ENCODE assay signal across 10 cellular contexts in the genomic region with DNA sequence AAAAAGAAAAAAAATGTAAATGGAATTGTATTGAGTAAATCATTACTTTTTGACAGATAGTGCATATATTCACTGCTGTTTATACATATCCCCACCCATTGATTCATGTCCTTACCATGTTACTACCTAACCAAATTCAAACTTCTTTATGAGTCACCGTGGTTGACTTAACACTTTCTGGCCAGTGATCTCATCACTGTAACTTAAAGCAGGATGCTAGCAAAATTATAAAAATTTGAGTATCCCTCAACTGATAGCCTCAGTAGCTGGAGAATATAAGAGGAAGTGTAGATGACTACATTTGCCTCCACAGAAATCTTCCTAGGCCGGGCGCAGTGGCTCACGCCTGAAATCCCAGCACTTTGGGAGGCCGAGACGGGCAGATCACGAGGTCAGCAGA. TPM values are rescaled to one million over a fixed set of nuclear protein-coding genes. Genes with fewer than 3 reads are reported as not detected.
A peak's percentile ranks its signal among the peaks of the same experiment; 100 is the strongest.
DNase-seq lines count a peak whose midpoint lies in the region; ATAC-seq and TF ChIP-seq lines count a peak whose summit lies in the region.
"Had no signal": no experiment of that assay in that cellular context is flagged by ENCODE, and none has a peak within 500 bp of the region (broad histone marks: within the 10 kb centered on the region; RNA-seq: fewer than 3 reads in every experiment).

No MANE protein-coding gene starts in this region.

- WGBS in esophagus squamous epithelium, 2 donors = 87 to 88% methylated on average over 7 of the region's 7 CpGs

- intact Hi-C loops in esophagus squamous epithelium (cut with DNase I) = no loop called here

- peak; percentile 79 for ATAC-seq in GM21723 (IDR thresholded peaks at IDR 0.05; ENCODE audit: unreplicated experiment)

- no peak overlapping the region for H2AFZ ChIP-seq in OCI-LY3 (ENCODE audit: low read depth, low read length)
- H2AFZ ChIP-seq: parathyroid adenoma had no signal

- no peak for TF ChIP-seq CTCF in OCI-LY3 (IDR thresholded peaks at IDR 0.05; ENCODE audit: low read depth, low read length)
- no peak for TF ChIP-seq CTCF in esophagus squamous epithelium (IDR thresholded peaks at IDR 0.05)

- H4K20me1 ChIP-seq in OCI-LY3 (ENCODE audit: insufficient read depth, low read length) = peaks cover 32% of the 10 kb centered on the region

- no peak overlapping the region for H3K4me2 ChIP-seq in OCI-LY3 (ENCODE audit: low read length)

- H3K79me2 ChIP-seq in OCI-LY3 (ENCODE audit: low read length) = peaks cover 49% of the 10 kb centered on the region

- H3K4me1 ChIP-seq in OCI-LY3 (ENCODE audit: low read length) = peaks cover 9% of the 10 kb centered on the region
- H3K4me1 ChIP-seq in esophagus squamous epithelium = peaks cover 0 to 19% (median 0%) of the 10 kb centered on the region in 3 donors

- peak overlapping the region; percentile 35; the same call in 1 of the 2 replicates for H3K27ac ChIP-seq in OCI-LY3 (ENCODE audit: low read length)
- H3K27ac ChIP-seq in epithelial cell of prostate = peak overlapping the region; percentile 58
- no peak overlapping the region for H3K27ac ChIP-seq in esophagus squamous epithelium
- H3K27ac ChIP-seq: parathyroid adenoma had no signal

- H3K27me3 ChIP-seq in OCI-LY3 (ENCODE audit: low read depth, low read length) = no peaks in the 10 kb centered on the region
- no peaks in the 10 kb centered on the region for H3K27me3 ChIP-seq in esophagus squamous epithelium

- H3K4me3 ChIP-seq in OCI-LY3 (ENCODE audit: low read length) (no peak overlapping the region), esophagus squamous epithelium (no peak overlapping the region)

- H3K9ac ChIP-seq in OCI-LY3 (ENCODE audit: low read length) = no peak overlapping the region
- H3K9ac ChIP-seq: parathyroid adenoma had no signal

- H3K36me3 ChIP-seq in OCI-LY3 (replicated peaks; ENCODE audit: low read depth, low read length) = peaks cover 26% of the 10 kb centered on the region
- peaks cover 0 to 84% (median 24%) of the 10 kb centered on the region in 3 donors for H3K36me3 ChIP-seq in esophagus squamous epithelium

- peak; percentile 72 for DNase-seq in Caki2 (ENCODE audit: low read depth)
- peak; percentile 71 for DNase-seq in epithelial cell of prostate (ENCODE audit: low read depth, low spot score)
- DNase-seq in NCI-H82 (lab: John Stamatoyannopoulos, UW) = no peak
- no peak for DNase-seq in NCI-H1694 treated with DMSO at 0.1 percent for 48 hours (lab: John Stamatoyannopoulos, UW)
- DNase-seq in H4 (ENCODE audit: low spot score) = no peak
- DNase-seq in esophagus squamous epithelium (lab: John Stamatoyannopoulos, UW) = no peak
- DNase-seq: stimulated activated naive CD4-positive, alpha-beta T cell treated with Interleukin-2 at 50 U/mL for 16 hours had no signal

- H3K9me3 ChIP-seq in OCI-LY3 (ENCODE audit: insufficient read depth, low read length) (no peaks in the 10 kb centered on the region), esophagus squamous epithelium (no peaks in the 10 kb centered on the region)

- in situ Hi-C loops in Caki2 (cut with HindIII; ENCODE audit: low pct_unique_long_range_greater_than_20kb, low sequenced_read_pairs) = no loop called here

- TF ChIP-seq POLR2A in esophagus squamous epithelium (IDR thresholded peaks at IDR 0.05) = no peak

RNA-seq across cellular contexts. Expression of gene CNOT9, which starts 13.4 kb away (rescaled TPM):
- 46.7 and 69.8 TPM in 2 replicates for total RNA-seq in Caki2 (2014; rRNA removed; shearing (Covaris generic); ENCODE audit: low replicate concordance)
- 111 and 119 TPM in 2 replicates for total RNA-seq in H4 (2014; rRNA removed; shearing (Covaris generic))
- total RNA-seq in esophagus squamous epithelium = 10 to 100 TPM; 30.4 to 58.3 (median 40.0) TPM

RNA-seq across cellular contexts. Expression of gene USP37, which starts 13.9 kb away (rescaled TPM):
- total RNA-seq in Caki2 (2014; rRNA removed; shearing (Covaris generic); ENCODE audit: low replicate concordance) = 9.5 and 11.5 TPM in 2 replicates
- total RNA-seq in H4 (2014; rRNA removed; shearing (Covaris generic)) = 7.6 and 14.7 TPM in 2 replicates
- 10 to 100 TPM in 1 of 4 donors, 1 to 10 TPM in 3; 6.0 to 10.9 (median 7.8) TPM for total RNA-seq in esophagus squamous epithelium

RNA-seq across cellular contexts. Expression of gene PLCD4, which starts 25.6 kb away (rescaled TPM):
- total RNA-seq in Caki2 (2014; rRNA removed; shearing (Covaris generic); ENCODE audit: low replicate concordance) = 4.3 and 11.9 TPM in 2 replicates
- total RNA-seq in H4 (2014; rRNA removed; shearing (Covaris generic)) = 0.29 and 1.3 TPM in 2 replicates
- 1 to 10 TPM; 2.7 to 7.1 (median 4.0) TPM for total RNA-seq in esophagus squamous epithelium

Comparison
In these comparisons a context has a peak if more than half of its experiments do, and no peak if none do; other contexts are left out.
1. DNase-seq: peak in Caki2 (single experiment) and epithelial cell of prostate (single experiment); none in NCI-H82 (single experiment), NCI-H1694 treated with DMSO at 0.1 percent for 48 hours (single experiment), H4 (single experiment) and esophagus squamous epithelium (single experiment).
2. H3K27ac ChIP-seq: peak in OCI-LY3 (single experiment) and epithelial cell of prostate (single experiment); none in esophagus squamous epithelium (0 of 4).